8 cellular contexts compared by ENCODE assay signal in genomic region chr16:27179500-27180072, GRCh38. TPM values are rescaled to one million over a fixed set of nuclear protein-coding genes. Genes with fewer than 3 reads are reported as not detected.
A peak's percentile ranks its signal among the peaks of the same experiment; 100 is the strongest.
DNase-seq lines count a peak whose midpoint lies in the region.

No MANE protein-coding gene starts in this region.

- intact Hi-C loops in cardiac septum (cut with DNase I) = loop anchor here (2.0 kb wide), 3 partner anchors 57 to 277 kb away; no protein-coding TSS in a partner anchor

- peak; percentile 80 to 85 for DNase-seq in AML-193 (lab: John Stamatoyannopoulos, UW)
- peak; percentile 78 for DNase-seq in GM19238 (ENCODE audit: insufficient read length, low spot score)
- DNase-seq in HUDEP-2 (lab: John Stamatoyannopoulos, UW; ENCODE audit: unreplicated experiment in 76 of 76) = peak in 70 of 76 experiments; percentile 10 to 90 (median 70)
- DNase-seq in SKM-1 (lab: John Stamatoyannopoulos, UW; ENCODE audit: unreplicated experiment) = peak; percentile 78
- DNase-seq in cardiac septum (ENCODE audit: low spot score) = peak; percentile 91
- peak; percentile 18 for DNase-seq in renal cortical epithelial cell (ENCODE audit: low read depth)
- no peak for DNase-seq in occipital lobe (lab: John Stamatoyannopoulos, UW)

- peak overlapping the region; percentile 20 for H3K4me3 Mint-ChIP-seq in activated naive CD8-positive, alpha-beta T cell

- H3K9me3 Mint-ChIP-seq in activated naive CD8-positive, alpha-beta T cell (ENCODE audit: low read depth) = peaks cover 3% of the 10 kb centered on the region

- H3K4me1 Mint-ChIP-seq in activated naive CD8-positive, alpha-beta T cell (ENCODE audit: low read depth) = peaks cover 50% of the 10 kb centered on the region

- H3K27me3 Mint-ChIP-seq in activated naive CD8-positive, alpha-beta T cell = no peaks in the 10 kb centered on the region

- no peaks in the 10 kb centered on the region for H3K36me3 Mint-ChIP-seq in activated naive CD8-positive, alpha-beta T cell

- peak overlapping the region; percentile 46 for H3K27ac Mint-ChIP-seq in activated naive CD8-positive, alpha-beta T cell

RNA-seq across cellular contexts. Expression of gene KDM8, which starts 23.7 kb away (rescaled TPM):
- total RNA-seq in cardiac septum = 3.0 TPM
- 0.17 and 4.3 TPM in 2 replicates for total RNA-seq in renal cortical epithelial cell
- total RNA-seq in occipital lobe = 1.9 TPM
